ENCODE assay signal across 9 cellular contexts in the genomic region with DNA sequence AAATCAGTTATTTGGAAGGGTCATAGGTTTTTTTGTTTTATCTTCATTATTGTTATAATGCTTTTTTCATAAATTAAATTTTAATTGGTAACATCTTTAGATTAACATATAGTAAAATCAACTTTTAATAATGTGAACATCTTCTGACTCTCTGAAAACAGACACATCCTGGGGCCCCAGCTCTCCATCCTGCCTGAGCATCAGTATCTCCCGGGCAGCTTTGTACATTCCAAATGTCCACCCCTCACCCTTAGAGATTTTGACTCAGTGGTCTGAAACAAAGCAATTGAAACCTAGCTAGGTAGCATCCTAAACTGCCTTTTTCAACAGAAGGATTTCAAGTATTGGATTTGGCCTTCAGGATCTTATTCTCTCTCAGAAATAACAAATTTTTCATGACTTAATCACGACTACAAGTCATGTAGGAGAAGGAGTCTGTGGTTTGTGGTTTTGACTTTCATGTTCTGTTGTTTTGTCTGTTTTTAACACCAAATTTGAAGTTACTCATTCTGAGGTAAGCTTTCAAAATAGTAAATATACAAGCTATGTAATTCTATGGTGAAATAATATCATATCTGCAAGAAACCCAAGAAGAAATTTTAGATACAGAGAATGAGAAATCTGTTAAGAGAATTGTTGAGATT.
DNase-seq lines count a peak whose midpoint lies in the region; ATAC-seq and TF ChIP-seq lines count a peak whose summit lies in the region.
"Had no signal": no experiment of that assay in that cellular context is flagged by ENCODE, and none has a peak within 500 bp of the region (broad histone marks: within the 10 kb centered on the region; RNA-seq: fewer than 3 reads in every experiment).

No MANE protein-coding gene starts in this region.

- peak; percentile 51 for ATAC-seq in GM21367 (IDR thresholded peaks at IDR 0.05; ENCODE audit: unreplicated experiment)
- peak; percentile 76 for ATAC-seq in HG03469 (IDR thresholded peaks at IDR 0.05; ENCODE audit: unreplicated experiment)
- no peak for ATAC-seq in omental fat pad (ENCODE audit: low FRiP score)

- DNase-seq in Daoy (ENCODE audit: low read depth) = peak; percentile 49
- DNase-seq in fibroblast of gingiva (ENCODE audit: low read depth) = peak; percentile 35
- no peak for DNase-seq in NCI-H446 (lab: John Stamatoyannopoulos, UW)
- no peak for DNase-seq in SKM-1 treated with dmso at 0.1 percent for 144 hours (lab: John Stamatoyannopoulos, UW; ENCODE audit: unreplicated experiment)
- DNase-seq in omental fat pad (ENCODE audit: low spot score) = no peak
- DNase-seq in anterior cingulate cortex (lab: John Stamatoyannopoulos, UW) = no peak
- DNase-seq: stimulated activated naive CD4-positive, alpha-beta T cell treated with Interleukin-2 at 50 U/mL for 16 hours had no signal

- no peak for TF ChIP-seq CTCF in omental fat pad (IDR thresholded peaks at IDR 0.05)

Comparison
In these comparisons a context has a peak if more than half of its experiments do, and no peak if none do; other contexts are left out.
1. DNase-seq: peak in Daoy (single experiment) and fibroblast of gingiva (single experiment); none in NCI-H446 (0 of 2), SKM-1 treated with dmso at 0.1 percent for 144 hours (single experiment), omental fat pad (single experiment) and anterior cingulate cortex (0 of 58).